ENCODE assay signal across 8 cellular contexts in the genomic region with DNA sequence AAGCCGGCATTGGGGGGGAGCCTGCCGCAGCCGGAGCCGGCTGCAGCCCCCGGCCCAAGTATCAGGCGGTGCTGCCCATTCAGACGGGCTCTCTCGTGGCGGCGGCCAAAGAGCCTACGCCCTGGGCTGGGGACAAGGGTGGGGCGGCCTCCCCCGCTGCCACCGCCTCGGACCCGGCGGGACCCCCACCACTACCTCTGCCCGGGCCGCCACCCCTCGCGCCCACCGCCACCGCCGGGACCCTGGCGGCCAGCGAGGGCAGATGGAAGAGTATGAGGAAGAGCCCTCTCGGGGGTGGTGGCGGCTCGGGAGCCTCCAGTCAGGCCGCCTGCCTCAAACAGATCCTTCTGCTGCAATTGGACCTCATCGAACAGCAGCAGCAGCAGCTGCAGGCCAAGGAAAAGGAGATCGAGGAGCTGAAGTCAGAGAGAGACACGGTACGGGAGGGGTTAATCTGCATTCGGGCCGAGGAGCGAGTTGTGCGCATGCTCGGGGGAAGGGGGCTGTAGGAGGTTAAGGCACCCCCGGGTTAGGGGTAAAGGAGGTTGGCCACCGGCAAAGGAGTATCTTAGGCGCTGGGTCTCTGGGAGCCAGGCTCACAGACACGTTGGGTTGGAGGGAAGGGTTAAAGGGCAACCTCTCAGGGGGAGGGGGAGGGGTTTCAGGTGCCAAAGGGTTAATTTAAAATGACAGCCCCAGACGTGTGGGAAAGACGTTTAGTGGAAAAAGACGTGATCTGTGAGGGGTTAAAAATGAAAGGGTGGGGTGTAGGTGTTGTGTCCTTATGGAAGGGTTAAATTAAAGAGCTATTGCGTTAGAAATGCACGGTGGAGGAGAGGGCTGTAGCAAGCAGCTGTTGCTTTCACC. TPM values are rescaled to one million over a fixed set of nuclear protein-coding genes. Genes with fewer than 3 reads are reported as not detected.
A peak's percentile ranks its signal among the peaks of the same experiment; 100 is the strongest.
DNase-seq lines count a peak whose midpoint lies in the region; ATAC-seq and TF ChIP-seq lines count a peak whose summit lies in the region.

No MANE protein-coding gene starts in this region.

- no peaks in the 10 kb centered on the region for H3K9me3 ChIP-seq in SJSA1 (replicated peaks)
- no peaks in the 10 kb centered on the region for H3K9me3 ChIP-seq in ascending aorta

- DNase-seq in AG04449 (ENCODE audit: low read depth, low spot score) = no peak
- peak; percentile 76 for DNase-seq in GM13977 (ENCODE audit: low spot score)
- no peak for DNase-seq in Jurkat, Clone E6-1 (ENCODE audit: low read depth, low spot score)
- peak; percentile 55 to 57 for DNase-seq in SJSA1 (ENCODE audit: low read depth in 1 of 2, low spot score in 2 of 2)
- no peak for DNase-seq in ascending aorta (ENCODE audit: low spot score in 2 of 2)
- peak; percentile 67 for DNase-seq in hepatic stellate cell (ENCODE audit: low spot score)
- peak; percentile 89 for DNase-seq in retina

- peak overlapping the region; percentile 86 for H3K27ac ChIP-seq in SJSA1
- peak overlapping the region; percentile 95 to 99 for H3K27ac ChIP-seq in ascending aorta

- H3K36me3 ChIP-seq in SJSA1 (peaks cover 54% of the 10 kb centered on the region), ascending aorta (peaks cover 22% of the 10 kb centered on the region in 2 donors)

- POLR2A ChIA-PET in AG04449 (lab: Yijun Ruan, JAX) = interaction anchor here (1.2 to 5.1 kb wide), 5 partner anchors 11 to 58 kb away, joined by 3 to 74 read pairs (median 11); a partner anchor contains a TSS

- in situ Hi-C loops in GM13977 (cut with MboI; ENCODE audit: low pct_unique_long_range_greater_than_20kb, low sequenced_read_pairs, unreplicated experiment) = no loop called here

- H3K4me1 ChIP-seq in SJSA1 (replicated peaks) (peaks cover 8% of the 10 kb centered on the region), ascending aorta (peaks cover 0 to 12% of the 10 kb centered on the region in 2 donors)

- ATAC-seq in HG03565 (IDR thresholded peaks at IDR 0.05; ENCODE audit: unreplicated experiment) = no peak

- TF ChIP-seq CTCF in AG04449 (IDR thresholded peaks at IDR 0.05; ENCODE audit: insufficient read depth, low read length, missing control alignments) = no peak
- peak; percentile 4 for TF ChIP-seq CTCF in GM13977 (IDR thresholded peaks at IDR 0.05; ENCODE audit: extremely low read depth, insufficient read depth, missing control alignments)
- TF ChIP-seq CTCF in ascending aorta (IDR thresholded peaks at IDR 0.05) = peak in 1 of 3 experiments; percentile 21

- intact Hi-C loops in ascending aorta (cut with DNase I) = loop anchor here (1.0 kb wide), 1 partner anchor 17 kb away; a partner anchor contains a TSS

- CTCF ChIA-PET in AG04449 (lab: Yijun Ruan, JAX) = interaction anchor here (0.9 to 8.5 kb wide), 9 partner anchors 11 to 108 kb away, joined by 3 to 126 read pairs (median 5); a partner anchor contains a TSS

- H3K27me3 ChIP-seq in SJSA1 (replicated peaks) (no peaks in the 10 kb centered on the region), ascending aorta (no peaks in the 10 kb centered on the region)

- H3K4me3 ChIP-seq in AG04449 (ENCODE audit: low read depth, low read length) (peak overlapping the region; percentile 92), SJSA1 (peak overlapping the region; percentile 97), ascending aorta (peak overlapping the region; percentile 83 to 88)
- peak overlapping the region; percentile 90 for H3K4me3 ChIP-seq in Jurkat, Clone E6-1 (ENCODE audit: low read length)

RNA-seq across cellular contexts. Expression of a gene that starts 1.4 kb away (rescaled TPM):
- polyA plus RNA-seq in Jurkat, Clone E6-1 (2012; ENCODE audit: insufficient read depth, insufficient read length) = 61.3 TPM
- 41.7 and 49.4 TPM in 2 replicates for total RNA-seq in SJSA1 (2014; rRNA removed; shearing (Covaris generic))
- 82.5 TPM for total RNA-seq in ascending aorta

RNA-seq across cellular contexts. Expression of a gene that starts 17.2 kb away (rescaled TPM):
- polyA plus RNA-seq in Jurkat, Clone E6-1 (2012; ENCODE audit: insufficient read depth, insufficient read length) = 72.0 TPM
- total RNA-seq in SJSA1 (2014; rRNA removed; shearing (Covaris generic)) = 40.0 and 41.4 TPM in 2 replicates
- total RNA-seq in ascending aorta = 48.9 TPM

RNA-seq across cellular contexts. Expression of a gene that starts 22.8 kb away (rescaled TPM):
- 13.3 TPM for polyA plus RNA-seq in Jurkat, Clone E6-1 (2012; ENCODE audit: insufficient read depth, insufficient read length)
- total RNA-seq in SJSA1 (2014; rRNA removed; shearing (Covaris generic)) = 1.0 and 1.8 TPM in 2 replicates
- 0.43 TPM for total RNA-seq in ascending aorta

RNA-seq across cellular contexts. Expression of a gene that starts 54.1 kb away (rescaled TPM):
- polyA plus RNA-seq in Jurkat, Clone E6-1 (2012; ENCODE audit: insufficient read depth, insufficient read length) = 12.0 TPM
- 0.28 and 1.1 TPM in 2 replicates for total RNA-seq in SJSA1 (2014; rRNA removed; shearing (Covaris generic))
- 8.7 TPM for total RNA-seq in ascending aorta

Comparison
In these comparisons a context has a peak if more than half of its experiments do, and no peak if none do; other contexts are left out.
1. DNase-seq: peak in GM13977 (single experiment), SJSA1 (2 of 2), hepatic stellate cell (single experiment) and retina (single experiment); none in AG04449 (single experiment), Jurkat, Clone E6-1 (single experiment) and ascending aorta (0 of 2).
2. Peak in every context shown above with its lines, with median percentiles within 50 percentile points of each other: H3K4me3 ChIP-seq.